Comparison of ENCODE assay signal across 13 cellular contexts in genomic region chr19:11598746-11599145, GRCh38. TPM values are rescaled to one million over a fixed set of nuclear protein-coding genes. Genes with fewer than 3 reads are reported as not detected.
DNase-seq lines count a peak whose midpoint lies in the region; ATAC-seq and TF ChIP-seq lines count a peak whose summit lies in the region.
"Had no signal": no experiment of that assay in that cellular context is flagged by ENCODE, and none has a peak within 500 bp of the region (broad histone marks: within the 10 kb centered on the region; RNA-seq: fewer than 3 reads in every experiment).

No MANE protein-coding gene starts in this region.

- H2AFZ ChIP-seq in Loucy (ENCODE audit: low read length), result no peak overlapping the region

- H3K4me2 ChIP-seq in DOHH2 (ENCODE audit: low read length) (peak overlapping the region; percentile 94), Loucy (ENCODE audit: low read depth, low read length, poor library complexity, severe bottlenecking) (peak overlapping the region; percentile 95)

- peaks cover 32 to 60% (median 48%) of the 10 kb centered on the region in 5 experiments for H3K9me3 Mint-ChIP-seq in brain
- H3K9me3 Mint-ChIP-seq in nephron progenitor cell, result peaks cover 65% of the 10 kb centered on the region

- H3K36me3 Mint-ChIP-seq in brain (peaks cover 61% of the 10 kb centered on the region), nephron progenitor cell (ENCODE audit: low read depth) (peaks cover 62% of the 10 kb centered on the region)

- no peaks in the 10 kb centered on the region for H3K27me3 ChIP-seq in DOHH2 (ENCODE audit: control insufficient read depth, low read length)
- no peaks in the 10 kb centered on the region for H3K27me3 ChIP-seq in Loucy (ENCODE audit: insufficient read depth, low read length, poor library complexity, severe bottlenecking)

- H3K36me3 ChIP-seq in DOHH2 (ENCODE audit: control insufficient read depth, low read length), result peaks cover 29% of the 10 kb centered on the region
- H3K36me3 ChIP-seq in Loucy (ENCODE audit: insufficient read depth, low read length), result no peaks in the 10 kb centered on the region
- H3K36me3 ChIP-seq: prostate gland had no signal

- no peak overlapping the region; the same call in 1 of the 2 replicates for H3K27ac ChIP-seq in DOHH2 (ENCODE audit: low read depth, low read length)

- peaks cover 54% of the 10 kb centered on the region for H3K79me2 ChIP-seq in DOHH2 (ENCODE audit: control insufficient read depth, low read length)
- H3K79me2 ChIP-seq in Loucy (ENCODE audit: insufficient read depth, low read length), result peaks cover 61% of the 10 kb centered on the region

- H3F3A ChIP-seq in DOHH2 (ENCODE audit: control insufficient read depth, insufficient read depth) (no peaks in the 10 kb centered on the region), Loucy (ENCODE audit: low read depth) (no peaks in the 10 kb centered on the region)

- H3K9me2 ChIP-seq in DOHH2 (replicated peaks; ENCODE audit: control insufficient read depth, low read length) (no peaks in the 10 kb centered on the region), Loucy (replicated peaks; ENCODE audit: low read depth, low read length) (no peaks in the 10 kb centered on the region)

- H3K4me3 ChIP-seq in DOHH2 (ENCODE audit: low read length) (peak overlapping the region; percentile 87), Loucy (ENCODE audit: low read length, poor library complexity, severe bottlenecking) (peak overlapping the region; percentile 90)

- H4K20me1 ChIP-seq in DOHH2 (ENCODE audit: control insufficient read depth, insufficient read depth, low read depth, low read length), result no peaks in the 10 kb centered on the region
- peaks cover 46% of the 10 kb centered on the region for H4K20me1 ChIP-seq in Loucy (ENCODE audit: insufficient read depth, low read length, poor library complexity, severe bottlenecking)

- TF ChIP-seq CTCF in DOHH2 (IDR thresholded peaks at IDR 0.05; ENCODE audit: low read depth, low read length, poor library complexity, severe bottlenecking), result no peak
- no peak for TF ChIP-seq CTCF in Loucy (conservative IDR thresholded peaks at IDR 0.05; ENCODE audit: low read length)
- no peak for TF ChIP-seq CTCF in brain (conservative IDR thresholded peaks at IDR 0.05)
- no peak for TF ChIP-seq CTCF in nephron progenitor cell (IDR thresholded peaks at IDR 0.05)
- TF ChIP-seq CTCF in GM13977 (IDR thresholded peaks at IDR 0.05; ENCODE audit: extremely low read depth, insufficient read depth, missing control alignments), result no peak

- H3K4me3 Mint-ChIP-seq in brain (peak overlapping the region; percentile 96 to 99 (median 97)), nephron progenitor cell (peak overlapping the region; percentile 95)

- H3K4me1 ChIP-seq in DOHH2 (ENCODE audit: control insufficient read depth, low read length), result peaks cover 40% of the 10 kb centered on the region
- H3K4me1 ChIP-seq in Loucy (ENCODE audit: insufficient read depth, low read length, poor library complexity, severe bottlenecking), result peaks cover 29% of the 10 kb centered on the region

- H3K4me1 Mint-ChIP-seq in brain, result peaks cover 49% of the 10 kb centered on the region
- peaks cover 12% of the 10 kb centered on the region for H3K4me1 Mint-ChIP-seq in nephron progenitor cell

- peak overlapping the region; percentile 40 to 98 (median 83) for H3K27ac Mint-ChIP-seq in brain
- H3K27ac Mint-ChIP-seq in nephron progenitor cell, result no peak overlapping the region

- peak overlapping the region; percentile 91 for H3K9ac ChIP-seq in Loucy (ENCODE audit: low read depth, low read length, poor library complexity, severe bottlenecking)

- no peak for ATAC-seq in HG03139 (IDR thresholded peaks at IDR 0.05; ENCODE audit: unreplicated experiment)
- no peak for ATAC-seq in GM21528 (IDR thresholded peaks at IDR 0.05; ENCODE audit: low FRiP score, unreplicated experiment)

- no peaks in the 10 kb centered on the region for H3K27me3 Mint-ChIP-seq in brain
- H3K27me3 Mint-ChIP-seq in nephron progenitor cell (ENCODE audit: low read depth, poor library complexity), result peaks cover 15% of the 10 kb centered on the region

- in situ Hi-C loops in GM13977 (cut with MboI; ENCODE audit: low pct_unique_long_range_greater_than_20kb, low sequenced_read_pairs, unreplicated experiment), result loop anchor here (10.0 kb wide), 1 partner anchor 104 kb away; no protein-coding TSS in a partner anchor

- DNase-seq in nephron progenitor cell (no peak), GM13977 (ENCODE audit: low spot score) (no peak), cerebellum (ENCODE audit: low spot score) (no peak)
- DNase-seq: activated CD8-positive, alpha-beta memory T cell treated with anti-CD3 and anti-CD28 coated beads, Interleukin-2, amount 50 U/mL, for 4 hours; effector CD4-positive, alpha-beta T cell; NCI-H2081 treated with DMSO at 0.1 percent for 48 hours; SIG-M5 had no signal

- H3K9me3 ChIP-seq in DOHH2 (ENCODE audit: control insufficient read depth, insufficient read depth, low read length) (no peaks in the 10 kb centered on the region), Loucy (ENCODE audit: insufficient read depth, low read depth, low read length) (no peaks in the 10 kb centered on the region)
- H3K9me3 ChIP-seq: prostate gland had no signal

RNA-seq across cellular contexts. Expression of gene ZNF627, which starts 1.5 kb away (rescaled TPM):
- polyA plus RNA-seq in brain (ENCODE audit: insufficient read depth, low read depth, low replicate concordance), result 10.8 TPM
- 57.4 TPM for total RNA-seq in cerebellum

RNA-seq across cellular contexts. Expression of gene ACP5, which starts 21.3 kb away (rescaled TPM):
- 12.8 TPM for polyA plus RNA-seq in brain (ENCODE audit: insufficient read depth, low read depth, low replicate concordance)
- 0.91 TPM for total RNA-seq in cerebellum

RNA-seq across cellular contexts. Expression of gene ELOF1, which starts 39.7 kb away (rescaled TPM):
- polyA plus RNA-seq in brain (ENCODE audit: insufficient read depth, low read depth, low replicate concordance), result 90.6 TPM
- total RNA-seq in cerebellum, result 11.6 TPM
